27 cellular contexts compared by ENCODE assay signal in genomic region chr3:100183608-100184125, GRCh38.
"Had no signal": no experiment of that assay in that cellular context is flagged by ENCODE, and none has a peak within 500 bp of the region (broad histone marks: within the 10 kb centered on the region; RNA-seq: fewer than 3 reads in every experiment).

No MANE protein-coding gene starts in this region.

- H3K4me1 Mint-ChIP-seq: immature natural killer cell; nephron progenitor cell; stimulated activated memory B cell treated with anti-CD40 and anti-IgM and Interleukin-4, amounts not matched to agents 10 μg/mL and 1 μg/mL and 100 μg/mL, for 72 hours had no signal

- H3K9me3 ChIP-seq: ovary, testis had no signal

- H3K36me3 ChIP-seq: lower lobe of right lung, ovary had no signal

- H3K4me3 ChIP-seq: esophagus squamous epithelium, lower lobe of right lung, ovary, psoas muscle, sigmoid colon, spleen, testis, tibial artery had no signal

- H3K4me3 Mint-ChIP-seq: effector memory CD8-positive, alpha-beta T cell; immature natural killer cell; naive thymus-derived CD8-positive, alpha-beta T cell; nephron progenitor cell; stimulated activated memory B cell treated with anti-CD40 and anti-IgM and Interleukin-4, amounts not matched to agents 10 μg/mL and 1 μg/mL and 100 μg/mL, for 72 hours; type B pancreatic cell had no signal

- ATAC-seq: effector memory CD8-positive, alpha-beta T cell; left colon; left ventricle myocardium superior; lower lobe of right lung; naive thymus-derived CD8-positive, alpha-beta T cell; psoas muscle; stimulated activated memory B cell treated with anti-CD40 and anti-IgM and Interleukin-4, amounts not matched to agents 10 μg/mL and 1 μg/mL and 100 μg/mL, for 72 hours; stimulated activated naive CD8-positive, alpha-beta T cell treated with anti-CD3 and anti-CD28 coated beads, Interleukin-15, Interleukin-2, amounts not matched to agents 100 U/mL and 50 U/mL, for 24 hours had no signal

- H3K4me1 ChIP-seq: lower lobe of right lung, psoas muscle, sigmoid colon had no signal

- H3K27me3 ChIP-seq: esophagus squamous epithelium, ovary, sigmoid colon, spleen, testis, tibial artery had no signal

- H3K27ac ChIP-seq: esophagus squamous epithelium, lower lobe of right lung, ovary, psoas muscle, sigmoid colon, testis, tibial artery had no signal

- DNase-seq: cerebellar nuclear complex; cortex of kidney; effector memory CD8-positive, alpha-beta T cell; erythroblast; esophagus squamous epithelium; foreskin melanocyte; immature natural killer cell; islet precursor cell; kidney glomerular epithelial cell; left colon; left ventricle myocardium superior; lower lobe of right lung; naive thymus-derived CD8-positive, alpha-beta T cell; nephron progenitor cell; nucleus accumbens; ovary; posterior cingulate gyrus; psoas muscle; sigmoid colon; spleen; stimulated activated CD4-positive, alpha-beta T cell treated with anti-CD3 and anti-CD28 coated beads, Interleukin-4, amount 100 ng/mL, for 4 hours; stimulated activated naive CD8-positive, alpha-beta T cell treated with anti-CD3 and anti-CD28 coated beads, Interleukin-15, Interleukin-2, amounts not matched to agents 100 U/mL and 50 U/mL, for 24 hours; substantia nigra; testis; tibial artery had no signal

- H3K27ac Mint-ChIP-seq: effector memory CD8-positive, alpha-beta T cell; nephron progenitor cell; stimulated activated memory B cell treated with anti-CD40 and anti-IgM and Interleukin-4, amounts not matched to agents 10 μg/mL and 1 μg/mL and 100 μg/mL, for 72 hours; type B pancreatic cell had no signal

- H3K27me3 Mint-ChIP-seq: stimulated activated memory B cell treated with anti-CD40 and anti-IgM and Interleukin-4, amounts not matched to agents 10 μg/mL and 1 μg/mL and 100 μg/mL, for 72 hours; type B pancreatic cell had no signal
